ENCODE assay signal across 11 cellular contexts in the genomic region with DNA sequence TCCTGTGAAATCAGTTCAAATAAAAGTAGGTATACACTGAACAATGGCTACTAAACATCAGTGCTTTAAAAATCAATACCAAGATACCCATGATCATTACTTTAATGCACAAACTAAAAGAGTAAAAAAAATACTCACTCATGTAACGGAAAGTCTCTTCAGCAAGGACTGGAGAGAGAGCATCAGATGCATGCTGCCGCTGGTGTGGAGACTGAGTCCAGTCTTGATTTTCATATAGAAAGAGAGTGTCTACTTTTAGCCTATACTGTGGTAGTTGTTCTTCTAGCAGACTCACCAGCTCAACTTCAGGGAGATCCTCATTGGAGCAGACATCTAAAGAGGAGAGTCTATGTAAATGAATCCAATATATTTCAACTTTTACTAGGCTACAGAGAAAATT. TPM values are rescaled to one million over a fixed set of nuclear protein-coding genes. Genes with fewer than 3 reads are reported as not detected.
DNase-seq lines count a peak whose midpoint lies in the region; ATAC-seq and TF ChIP-seq lines count a peak whose summit lies in the region.
"Had no signal": no experiment of that assay in that cellular context is flagged by ENCODE, and none has a peak within 500 bp of the region (broad histone marks: within the 10 kb centered on the region; RNA-seq: fewer than 3 reads in every experiment).

No MANE protein-coding gene starts in this region.

- ATAC-seq in naive B cell (ENCODE audit: low read depth in 2 of 2): no peak
- no peak for ATAC-seq in GM18870 (IDR thresholded peaks at IDR 0.05; ENCODE audit: unreplicated experiment)
- ATAC-seq in HG03469 (IDR thresholded peaks at IDR 0.05; ENCODE audit: unreplicated experiment): no peak
- no peak for ATAC-seq in GM21723 (IDR thresholded peaks at IDR 0.05; ENCODE audit: unreplicated experiment)

- H3K27me3 Mint-ChIP-seq in naive B cell: no peaks in the 10 kb centered on the region

- no peak overlapping the region for H2AFZ ChIP-seq in ACC112 (ENCODE audit: low read length, unreplicated experiment)

- no peak overlapping the region for H3K4me3 Mint-ChIP-seq in naive B cell

- H3K36me3 Mint-ChIP-seq in naive B cell: peaks cover 12 to 31% of the 10 kb centered on the region in 2 donors

- H3K4me1 ChIP-seq in ACC112 (ENCODE audit: control insufficient read depth, insufficient read depth, low read length, unreplicated experiment) (peaks cover 42% of the 10 kb centered on the region), adrenal gland (replicated peaks in 1 of 2) (peaks cover 13 to 45% of the 10 kb centered on the region in 2 donors)

- no peak for TF ChIP-seq POLR2A in adrenal gland (IDR thresholded peaks at IDR 0.05)

- TF ChIP-seq CTCF in adrenal gland (IDR thresholded peaks at IDR 0.05): no peak

- H3K27ac Mint-ChIP-seq in naive B cell: peak overlapping the region in 4 of 6 donors; percentile 12 to 69 (median 30)

- peaks cover 33 to 51% (median 42%) of the 10 kb centered on the region in 3 donors for H3K4me1 Mint-ChIP-seq in naive B cell

- peaks cover 20% of the 10 kb centered on the region for H3K79me2 ChIP-seq in ACC112 (ENCODE audit: control insufficient read depth, insufficient read depth, low read length, unreplicated experiment)

- DNase-seq in KBM-7: peak; percentile 74
- DNase-seq in adrenal gland: no peak
- no peak for DNase-seq in naive B cell
- DNase-seq in stimulated activated naive CD4-positive, alpha-beta T cell (lab: John Stamatoyannopoulos, UW): no peak
- DNase-seq: activated CD8-positive, alpha-beta memory T cell treated with anti-CD3 and anti-CD28 coated beads, Interleukin-2, amount 50 U/mL, for 4 hours; C1 segment of cervical spinal cord; Karpas-422 had no signal

- intact Hi-C loops in adrenal gland (cut with DNase I): no loop called here

- in situ Hi-C loops in KBM-7 (cut with MboI; ENCODE audit: low pct_unique_long_range_greater_than_20kb, low sequenced_read_pairs): no loop called here

- no peaks in the 10 kb centered on the region for H3K9me3 ChIP-seq in adrenal gland (replicated peaks in 1 of 3)

- no peaks in the 10 kb centered on the region for H3K27me3 ChIP-seq in ACC112 (ENCODE audit: insufficient read depth, low read length)
- H3K27me3 ChIP-seq in adrenal gland: no peaks in the 10 kb centered on the region

- H3K36me3 ChIP-seq in ACC112 (ENCODE audit: insufficient read depth, low read length) (no peaks in the 10 kb centered on the region), adrenal gland (replicated peaks in 1 of 2) (no peaks in the 10 kb centered on the region)

- WGBS in adrenal gland, 4 donors: 87 to 94% (median 93%) methylated on average over 2 of the region's 2 CpGs

- peaks cover 0 to 1% (median 0%) of the 10 kb centered on the region in 7 donors for H3K9me3 Mint-ChIP-seq in naive B cell

- H3K27ac ChIP-seq in ACC112 (ENCODE audit: low read depth, low read length): no peak overlapping the region
- peak overlapping the region in 3 of 5 donors; percentile 21 to 63 (median 49) for H3K27ac ChIP-seq in adrenal gland

- H3K4me3 ChIP-seq in ACC112 (ENCODE audit: low read depth, low read length) (0 out of 2 replicates have a peak overlapping the region, but pooled peaks have one; percentile 1), adrenal gland (no peak overlapping the region)

RNA-seq across cellular contexts. Expression of a gene that starts 44.0 kb away (rescaled TPM):
- total RNA-seq in adrenal gland: 10 to 100 TPM; 40.1 to 66.9 (median 49.9) TPM
- polyA plus RNA-seq in adrenal gland: 10 to 100 TPM; 17.6 to 36.8 (median 35.6) TPM
- polyA plus RNA-seq in naive B cell (ENCODE audit: low read depth in 6 of 6): 100 to 1,000 TPM in 1 of 6 donors, 10 to 100 TPM in 5; 39.8 to 131 (median 61.4) TPM

RNA-seq across cellular contexts. Expression of a gene that starts 44.3 kb away (rescaled TPM):
- total RNA-seq in adrenal gland: 100 to 1,000 TPM in 3 of 8 donors, 10 to 100 TPM in 5; 51.2 to 154 (median 97.6) TPM
- polyA plus RNA-seq in adrenal gland: 10 to 100 TPM; 65.1 to 94.4 (median 81.4) TPM
- 100 to 1,000 TPM in 4 of 6 donors, 10 to 100 TPM in 2; 84.8 to 200 (median 124) TPM for polyA plus RNA-seq in naive B cell (ENCODE audit: low read depth in 6 of 6)

RNA-seq across cellular contexts. Expression of a gene that starts 50.1 kb away (rescaled TPM):
- total RNA-seq in adrenal gland: 1 to 10 TPM in 5 of 8 donors, under 1 TPM in 2, not detected in 1; 0.52 to 4.0 (median 1.9) TPM
- 1 to 10 TPM; 1.0 to 2.7 (median 1.2) TPM for polyA plus RNA-seq in adrenal gland
- 1 to 10 TPM in 5 of 6 donors, under 1 TPM in 1; 0.29 to 3.6 (median 2.2) TPM for polyA plus RNA-seq in naive B cell (ENCODE audit: low read depth in 6 of 6)
